Comparison of ENCODE assay signal across 19 cellular contexts in the genomic region with DNA sequence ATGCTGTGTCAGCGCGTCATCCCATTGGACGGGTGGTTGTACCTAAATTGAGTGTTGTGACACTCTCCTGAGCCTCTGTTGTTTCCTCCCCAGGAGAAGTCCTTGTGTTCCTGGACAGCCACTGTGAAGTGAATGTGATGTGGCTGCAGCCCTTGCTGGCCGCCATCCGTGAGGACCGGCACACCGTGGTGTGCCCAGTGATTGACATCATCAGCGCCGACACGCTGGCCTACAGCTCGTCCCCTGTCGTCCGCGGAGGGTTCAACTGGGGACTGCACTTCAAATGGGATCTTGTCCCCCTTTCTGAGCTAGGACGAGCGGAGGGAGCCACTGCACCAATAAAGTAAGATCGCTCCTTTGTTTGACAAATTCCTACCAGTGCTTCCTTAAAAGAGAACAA.
DNase-seq lines count a peak whose midpoint lies in the region; ATAC-seq, FAIRE-seq and TF ChIP-seq lines count a peak whose summit lies in the region.
"Had no signal": no experiment of that assay in that cellular context is flagged by ENCODE, and none has a peak within 500 bp of the region (broad histone marks: within the 10 kb centered on the region; RNA-seq: fewer than 3 reads in every experiment).

No MANE protein-coding gene starts in this region.

- H3K36me3 ChIP-seq in cardiac muscle cell (peaks cover 10% of the 10 kb centered on the region), K562 (ENCODE audit: control insufficient read depth, insufficient read depth, low read length) (peaks cover 27% of the 10 kb centered on the region), spleen (peaks cover 0 to 89% (median 30%) of the 10 kb centered on the region in 6 donors), trophoblast cell (ENCODE audit: control insufficient read depth in 1 of 2, insufficient read depth in 2 of 2, low read length in 2 of 2) (peaks cover 13 to 15% of the 10 kb centered on the region in 2 experiments)
- H3K36me3 ChIP-seq: HAP-1 had no signal

- FAIRE-seq in A549 (lab: Jason Lieb, UNC) (no peak), K562 (lab: Jason Lieb, UNC) (no peak)
- FAIRE-seq: G401.6, GM12892, H54 had no signal

- intact Hi-C loops in left ventricle myocardium superior (cut with micrococcal nuclease): no loop called here
- intact Hi-C loops in K562 (cut with micrococcal nuclease): no loop called here
- intact Hi-C loops in spleen (cut with DNase I; ENCODE audit: low total_unique reads): no loop called here

- no peak for ATAC-seq in left ventricle myocardium superior
- ATAC-seq in A549: no peak
- ATAC-seq in K562: no peak; the same call in 2 of the 3 replicates
- no peak for ATAC-seq in GM21526 (IDR thresholded peaks at IDR 0.05; ENCODE audit: low FRiP score, unreplicated experiment)

- no peak overlapping the region for H2BK12ac ChIP-seq in trophoblast cell (ENCODE audit: low read length)

- no peak overlapping the region for H4K91ac ChIP-seq in trophoblast cell (ENCODE audit: low read depth, low read length)

- H3K27ac ChIP-seq in cardiac muscle cell (peak overlapping the region; percentile 71), A549 (no peak overlapping the region), K562 (ENCODE audit: extremely low read depth, low read depth, low read length) (no peak overlapping the region), spleen (no peak overlapping the region), trophoblast cell (ENCODE audit: low read depth, low read length) (no peak overlapping the region)

- no peak overlapping the region for H2BK5ac ChIP-seq in trophoblast cell (ENCODE audit: low read depth, low read length, poor library complexity)

- in situ Hi-C loops in K562 (cut with MboI): no loop called here

- POLR2A ChIA-PET in A549 (lab: Yijun Ruan, JAX) (no interaction called here), K562 (lab: Yijun Ruan, JAX) (no interaction called here)

- H3K4me1 ChIP-seq in cardiac muscle cell (ENCODE audit: low read depth) (peaks cover 7% of the 10 kb centered on the region), A549 (no peaks in the 10 kb centered on the region), K562 (replicated peaks in 1 of 2; ENCODE audit: control insufficient read depth in 2 of 2, insufficient read depth in 2 of 2, low read length in 2 of 2) (0 out of 5 replicates have a peak, but pooled peaks cover 0 to 2% of the 10 kb centered on the region in 2 experiments), spleen (no peaks in the 10 kb centered on the region), trophoblast cell (ENCODE audit: control insufficient read depth in 1 of 2, insufficient read depth in 2 of 2, low read length in 2 of 2) (no peaks in the 10 kb centered on the region)
- H3K4me1 ChIP-seq: HAP-1 had no signal

- TF ChIP-seq POLR2A in A549 (IDR thresholded peaks at IDR 0.05; ENCODE audit: low read length): no peak
- no peak for TF ChIP-seq POLR2A in K562 (conservative IDR thresholded peaks at IDR 0.05)
- no peak for TF ChIP-seq POLR2A in spleen (IDR thresholded peaks at IDR 0.05)

- H3K23ac ChIP-seq in trophoblast cell (ENCODE audit: low read length): no peak overlapping the region

- H3K27me3 ChIP-seq in cardiac muscle cell (no peaks in the 10 kb centered on the region), K562 (ENCODE audit: control insufficient read depth in 2 of 2, insufficient read depth in 2 of 2, low read length in 2 of 2) (no peaks in the 10 kb centered on the region), spleen (replicated peaks in 1 of 7) (no peaks in the 10 kb centered on the region), trophoblast cell (ENCODE audit: insufficient read depth, low read length) (no peaks in the 10 kb centered on the region)

- no peak overlapping the region for H2AK5ac ChIP-seq in trophoblast cell (ENCODE audit: low read length)

- H3K79me1 ChIP-seq in trophoblast cell (ENCODE audit: low read length): no peaks in the 10 kb centered on the region

- H3K9me3 ChIP-seq in cardiac muscle cell (ENCODE audit: low read depth) (no peaks in the 10 kb centered on the region), A549 (no peaks in the 10 kb centered on the region), K562 (replicated peaks; ENCODE audit: control insufficient read depth, insufficient read depth, low read depth, low read length) (no peaks in the 10 kb centered on the region), spleen (no peaks in the 10 kb centered on the region), trophoblast cell (ENCODE audit: insufficient read depth, low read depth, low read length) (peaks cover 3% of the 10 kb centered on the region)
- H3K9me3 ChIP-seq: HAP-1 had no signal

- no peak overlapping the region for H3K18ac ChIP-seq in trophoblast cell (ENCODE audit: low read length)

- no peak for DNase-seq in cardiac muscle cell (ENCODE audit: low read depth in 1 of 2, low spot score in 1 of 2)
- no peak for DNase-seq in left ventricle myocardium superior
- DNase-seq in A549 (ENCODE audit: low read depth in 1 of 2, low spot score in 1 of 2): no peak
- no peak for DNase-seq in K562 (ENCODE audit: extremely low read depth in 1 of 4, low spot score in 3 of 4)
- DNase-seq in spleen: peak; percentile 65
- DNase-seq in trophoblast cell: no peak
- DNase-seq: 8988T; C1 segment of cervical spinal cord; Calu3; CD4-positive, alpha-beta memory T cell; COR-L47; DND-41; GOT3; HFFc6 had no signal

- no TSS peak for BruUV-seq in K562 (replicated peaks; lab: Mats Ljungman, UMichigan)

- no peak overlapping the region for H3K4me2 ChIP-seq in A549
- no peak overlapping the region for H3K4me2 ChIP-seq in K562 (ENCODE audit: insufficient read depth, low read length)
- H3K4me2 ChIP-seq in trophoblast cell (ENCODE audit: low read length): no peak overlapping the region

- no peak for TF ChIP-seq EP300 in A549 (IDR thresholded peaks at IDR 0.05)
- TF ChIP-seq EP300 in K562 (IDR thresholded peaks at IDR 0.05; ENCODE audit: low read length): no peak

- TF ChIP-seq CTCF in cardiac muscle cell (IDR thresholded peaks at IDR 0.05; ENCODE audit: low read depth, low read length): no peak
- no peak for TF ChIP-seq CTCF in A549 (IDR thresholded peaks at IDR 0.05)
- TF ChIP-seq CTCF in K562 (IDR thresholded peaks at IDR 0.05 in 2 of 3, conservative IDR thresholded peaks at IDR 0.05 in 1 of 3; ENCODE audit: insufficient read depth in 2 of 3, low read depth in 1 of 3, low read length in 3 of 3): no peak
- no peak for TF ChIP-seq CTCF in spleen (IDR thresholded peaks at IDR 0.05 in 8 of 11, conservative IDR thresholded peaks at IDR 0.05 in 3 of 11)

- H3K4ac ChIP-seq in trophoblast cell (ENCODE audit: low read depth, low read length): no peak overlapping the region

- H3K4me3 ChIP-seq in cardiac muscle cell: no peak overlapping the region
- H3K4me3 ChIP-seq in A549: no peak overlapping the region
- no peak overlapping the region for H3K4me3 ChIP-seq in K562
- H3K4me3 ChIP-seq in spleen: no peak overlapping the region
- H3K4me3 ChIP-seq in trophoblast cell (ENCODE audit: low read depth, low read length): no peak overlapping the region
- H3K4me3 ChIP-seq: HAP-1 had no signal

- H3K79me2 ChIP-seq in K562 (ENCODE audit: control insufficient read depth, insufficient read depth, low read length): no peaks in the 10 kb centered on the region
- no peaks in the 10 kb centered on the region for H3K79me2 ChIP-seq in trophoblast cell (ENCODE audit: control insufficient read depth, insufficient read depth, low read length, poor library complexity)

- no peak overlapping the region for H3K14ac ChIP-seq in trophoblast cell (ENCODE audit: low read length)

- TF ChIP-seq RAD21 in A549 (conservative IDR thresholded peaks at IDR 0.05 in 1 of 2, IDR thresholded peaks at IDR 0.05 in 1 of 2) (no peak), K562 (CRISPR knock-in tag; conservative IDR thresholded peaks at IDR 0.05 in 1 of 2, IDR thresholded peaks at IDR 0.05 in 1 of 2) (no peak)

- no peaks in the 10 kb centered on the region for H4K20me1 ChIP-seq in K562 (replicated peaks; ENCODE audit: control insufficient read depth, insufficient read depth, low read length)

- no peak overlapping the region for H2BK120ac ChIP-seq in trophoblast cell (ENCODE audit: insufficient read depth, low read length, poor library complexity)

- no peak overlapping the region for H4K12ac ChIP-seq in trophoblast cell (ENCODE audit: low read depth, low read length)

- CTCF ChIA-PET in A549 (lab: Yijun Ruan, JAX): no interaction called here
- CTCF ChIA-PET in K562 (lab: Yijun Ruan, JAX; ENCODE audit: low intra/inter-chr PET ratio): no interaction called here

- H3K9ac ChIP-seq in K562 (ENCODE audit: insufficient read depth in 1 of 2, low read depth in 2 of 2, low read length in 2 of 2) (peak overlapping the region in 1 of 2 experiments; percentile 29; a peak in 1 of 4 replicates), trophoblast cell (ENCODE audit: low read length) (no peak overlapping the region)

- H3K9me1 ChIP-seq in K562 (ENCODE audit: control insufficient read depth, insufficient read depth, low read length): no peaks in the 10 kb centered on the region

- H2AFZ ChIP-seq in K562 (ENCODE audit: low read depth, low read length) (no peak overlapping the region), trophoblast cell (ENCODE audit: insufficient read depth, low read length, poor library complexity) (no peak overlapping the region)

- WGBS in A549 (ENCODE audit: missing lambda C conversion rate): 98% methylated on average over 17 of the region's 17 CpGs
- WGBS in K562 (ENCODE audit: insufficient coverage, low coverage, missing lambda C conversion rate): 94% methylated on average over 17 of the region's 17 CpGs
- 92 to 99% (median 97%) methylated on average over 14 to 17 of the region's 17 CpGs for WGBS in spleen, 5 donors
- WGBS in trophoblast cell (ENCODE audit: extremely low coverage, insufficient coverage, insufficient read length): no CpG with 5 or more reads among the region's 17 CpGs

- no peak overlapping the region for H4K8ac ChIP-seq in trophoblast cell (ENCODE audit: low read depth, low read length)

TF ChIP-seq in A549, 52 proteins besides CTCF, POLR2A, EP300 and RAD21:
- TF ChIP-seq KDM5A (IDR thresholded peaks at IDR 0.05): no peak
- TF ChIP-seq MAFK (IDR thresholded peaks at IDR 0.05; ENCODE audit: partially characterized antibody): peak; percentile 7

TF ChIP-seq in K562, 482 proteins besides CTCF, POLR2A, EP300 and RAD21 (continues in another document):
- TF ChIP-seq ZNF583 (CRISPR knock-in tag; IDR thresholded peaks at IDR 0.05) (no peak), POLR2G (IDR thresholded peaks at IDR 0.05; ENCODE audit: low read depth, low read length) (peak; percentile 55; the same call in 1 of the 2 replicates), NONO (IDR thresholded peaks at IDR 0.05; ENCODE audit: low read depth in 2 of 2, low read length in 1 of 2) (no peak), ZNF134 (CRISPR knock-in tag; conservative IDR thresholded peaks at IDR 0.05) (no peak), PCBP2 (IDR thresholded peaks at IDR 0.05; ENCODE audit: low read depth, low read length, poor library complexity, severe bottlenecking) (no peak), NFE2L1 (tag; IDR thresholded peaks at IDR 0.05; ENCODE audit: borderline replicate concordance, low read depth) (no peak), ZNF316 (IDR thresholded peaks at IDR 0.05) (peak; percentile 37)
